Comparison of ENCODE assay signal across 11 cellular contexts in genomic region chr1:52867060-52867845, GRCh38. TPM values are rescaled to one million over a fixed set of nuclear protein-coding genes. Genes with fewer than 3 reads are reported as not detected.
DNase-seq lines count a peak whose midpoint lies in the region; ATAC-seq and TF ChIP-seq lines count a peak whose summit lies in the region.
"Had no signal": no experiment of that assay in that cellular context is flagged by ENCODE, and none has a peak within 500 bp of the region (broad histone marks: within the 10 kb centered on the region; RNA-seq: fewer than 3 reads in every experiment).

No MANE protein-coding gene starts in this region.

- TF ChIP-seq CTCF in C4-2B (conservative IDR thresholded peaks at IDR 0.05) (no peak), IMR-90 (conservative IDR thresholded peaks at IDR 0.05; ENCODE audit: low read depth, low read length) (no peak)

- no peaks in the 10 kb centered on the region; the same call in 1 of the 2 replicates for H3K4me1 ChIP-seq in IMR-90 (ENCODE audit: control insufficient read depth, insufficient read depth, low read length)
- H3K4me1 ChIP-seq: BE2C, upper lobe of left lung had no signal

- H2BK20ac ChIP-seq in IMR-90 (ENCODE audit: low read depth, low read length), result no peak overlapping the region

- no peak overlapping the region for H4K5ac ChIP-seq in IMR-90 (ENCODE audit: low read depth, low read length)

- H3K23ac ChIP-seq in IMR-90 (ENCODE audit: low read depth, low read length), result no peak overlapping the region

- H4K91ac ChIP-seq in IMR-90 (ENCODE audit: insufficient read depth, low read depth, low read length), result no peak overlapping the region

- H3K27ac ChIP-seq in C4-2B (peak overlapping the region; percentile 51), IMR-90 (ENCODE audit: insufficient read depth, low read length) (no peak overlapping the region)
- H3K27ac ChIP-seq: upper lobe of left lung had no signal

- no peaks in the 10 kb centered on the region for H3K27me3 ChIP-seq in IMR-90 (ENCODE audit: control insufficient read depth, insufficient read depth, low read length)
- H3K27me3 ChIP-seq: BE2C, upper lobe of left lung had no signal

- no peak overlapping the region for H3K56ac ChIP-seq in IMR-90 (ENCODE audit: extremely low read depth, insufficient read depth, low read length)

- no peaks in the 10 kb centered on the region for H3K36me3 ChIP-seq in IMR-90 (ENCODE audit: control insufficient read depth, insufficient read depth, low read length)
- H3K36me3 ChIP-seq: BE2C, upper lobe of left lung had no signal

- no peak overlapping the region for H3K4ac ChIP-seq in IMR-90 (ENCODE audit: low read depth, low read length)

- H3K4me3 ChIP-seq in IMR-90 (ENCODE audit: insufficient read depth, low read depth, low read length), result no peak overlapping the region
- H3K4me3 ChIP-seq: upper lobe of left lung had no signal

- BruUV-seq in IMR-90 (replicated peaks; lab: Mats Ljungman, UMichigan), result no TSS peak

- no CpG with 5 or more reads among the region's 2 CpGs for WGBS in IMR-90 (ENCODE audit: extremely low coverage in 2 of 2, insufficient read length in 1 of 2), 2 experiments

- H4K8ac ChIP-seq in IMR-90 (ENCODE audit: low read depth in 2 of 2, low read length in 2 of 2), result no peak overlapping the region

- in situ Hi-C loops in IMR-90 (cut with MboI; ENCODE audit: low sequenced_read_pairs), result no loop called here

- H3K18ac ChIP-seq in IMR-90 (ENCODE audit: low read depth, low read length), result no peak overlapping the region

- no peak overlapping the region for H3K14ac ChIP-seq in IMR-90 (replicated peaks; ENCODE audit: low read depth, low read length)

- no peaks in the 10 kb centered on the region for H3K9me1 ChIP-seq in IMR-90 (ENCODE audit: insufficient read depth, low read length)

- POLR2A ChIA-PET in IMR-90 (lab: Charles Lee; ENCODE audit: unreplicated experiment), result no interaction called here

- no peak overlapping the region for H2BK15ac ChIP-seq in IMR-90 (ENCODE audit: low read depth, low read length)

- H3K4me2 ChIP-seq in IMR-90 (ENCODE audit: low read depth, low read length), result no peak overlapping the region

- intact Hi-C loops in IMR-90 (cut with micrococcal nuclease), result no loop called here

- H3K79me1 ChIP-seq in IMR-90 (ENCODE audit: low read depth in 1 of 2, low read length in 2 of 2), result no peaks in the 10 kb centered on the region

- H3K9ac ChIP-seq in IMR-90 (ENCODE audit: low read depth, low read length), result no peak overlapping the region

- H2BK120ac ChIP-seq in IMR-90 (ENCODE audit: low read depth, low read length), result no peak overlapping the region

- no peak for TF ChIP-seq POLR2A in IMR-90 (IDR thresholded peaks at IDR 0.05; ENCODE audit: low read depth, low read length)

- no peak overlapping the region for H2AFZ ChIP-seq in IMR-90 (replicated peaks; ENCODE audit: low read length, poor library complexity)

- dilution Hi-C loops in IMR-90 (cut with HindIII; ENCODE audit: low sequenced_read_pairs, unreplicated experiment), result no loop called here

- no peak overlapping the region for H2BK5ac ChIP-seq in IMR-90 (ENCODE audit: low read depth, low read length, poor library complexity, severe bottlenecking)

- DNase-seq in IMR-90 (peak; percentile 14), foreskin melanocyte (no peak), Kasumi-1 (lab: John Stamatoyannopoulos, UW) (no peak), amygdala (lab: John Stamatoyannopoulos, UW) (no peak), left lobe of liver (ENCODE audit: low spot score) (no peak)
- DNase-seq: BE2C, mammary epithelial cell, upper lobe of left lung had no signal

- H3K9me3 ChIP-seq in IMR-90 (ENCODE audit: control insufficient read depth, insufficient read depth, low read length), result no peaks in the 10 kb centered on the region
- H3K9me3 ChIP-seq: BE2C, upper lobe of left lung had no signal

- TF ChIP-seq RAD21 in IMR-90 (IDR thresholded peaks at IDR 0.05; ENCODE audit: low read length), result no peak

- CTCF ChIA-PET in IMR-90 (lab: Yijun Ruan, JAX), result interaction anchor here (1.1 kb wide), 1 partner anchor 45 kb away, joined by 3 read pairs; no protein-coding TSS in a partner anchor

- H2AK9ac ChIP-seq in IMR-90 (replicated peaks; ENCODE audit: low read depth, low read length, poor library complexity), result no peak overlapping the region

- ATAC-seq in GM19023 (IDR thresholded peaks at IDR 0.05; ENCODE audit: unreplicated experiment) (peak; percentile 94), HG02763 (IDR thresholded peaks at IDR 0.05; ENCODE audit: unreplicated experiment) (peak; percentile 53), IMR-90 (ENCODE audit: low read depth) (peak; percentile 32; the same call in 1 of the 2 replicates), left lobe of liver (no peak)

- H4K20me1 ChIP-seq in IMR-90 (ENCODE audit: insufficient read depth, low read length), result no peaks in the 10 kb centered on the region

- no peak overlapping the region for H2AK5ac ChIP-seq in IMR-90 (ENCODE audit: low read depth, low read length)

TF ChIP-seq in IMR-90, 13 proteins besides CTCF, POLR2A, EP300 and RAD21:
- TF ChIP-seq MAFK (IDR thresholded peaks at IDR 0.05; ENCODE audit: low read depth, low read length) (no peak), RCOR1 (IDR thresholded peaks at IDR 0.05; ENCODE audit: insufficient replicate concordance, low read length) (no peak), MAZ (IDR thresholded peaks at IDR 0.05; ENCODE audit: borderline replicate concordance, low read depth, low read length) (no peak)

RNA-seq across cellular contexts. Expression of gene ZYG11A, which starts 24.7 kb away (rescaled TPM):
- total RNA-seq in IMR-90 (2012; rRNA removed) (1.9 and 2.0 TPM in 2 replicates), left lobe of liver (0.40 TPM)
- 0.49 and 0.63 TPM in 2 replicates for polyA plus RNA-seq in IMR-90 (2012; rRNA removed)
- polyA plus RNA-seq in IMR-90 (2012; cell fraction: cytosol; rRNA removed), result 0.16 and 0.34 TPM in 2 replicates
- 0.54 and 1.4 TPM in 2 replicates for polyA plus RNA-seq in IMR-90 (2012; cell fraction: nucleus; rRNA removed; ENCODE audit: low replicate concordance)

RNA-seq across cellular contexts. Expression of gene ECHDC2, which starts 54.3 kb away (rescaled TPM):
- total RNA-seq in IMR-90 (2012; rRNA removed) (5.8 and 6.3 TPM in 2 replicates), left lobe of liver (966 TPM)
- 24.6 and 29.4 TPM in 2 replicates for polyA plus RNA-seq in IMR-90 (2012; rRNA removed)
- 17.8 and 20.6 TPM in 2 replicates for polyA plus RNA-seq in IMR-90 (2012; cell fraction: cytosol; rRNA removed)
- 238 and 385 TPM in 2 replicates for polyA plus RNA-seq in IMR-90 (2012; cell fraction: nucleus; rRNA removed; ENCODE audit: low replicate concordance)

RNA-seq across cellular contexts. Expression of gene SCP2, which starts 59.8 kb away (rescaled TPM):
- total RNA-seq in IMR-90 (2012; rRNA removed) (70.4 and 140 TPM in 2 replicates), left lobe of liver (796 TPM)
- 66.1 and 83.1 TPM in 2 replicates for polyA plus RNA-seq in IMR-90 (2012; rRNA removed)
- polyA plus RNA-seq in IMR-90 (2012; cell fraction: cytosol; rRNA removed), result 10.1 and 13.6 TPM in 2 replicates
- 7.2 and 37.5 TPM in 2 replicates for polyA plus RNA-seq in IMR-90 (2012; cell fraction: nucleus; rRNA removed; ENCODE audit: low replicate concordance)

Comparison
In these comparisons a context has a peak if more than half of its experiments do, and no peak if none do; other contexts are left out.
1. RNA of gene ECHDC2, which starts 54.3 kb away (total RNA-seq): 966 TPM in left lobe of liver (single experiment); 5.8 to 6.3 TPM in IMR-90; every median in the first group is over 100 times any median in the second.